In genomic region chrX:51892921-51893745, GRCh38 we compare ENCODE assay signal across 1 cellular context.
A peak's percentile ranks its signal among the peaks of the same experiment; 100 is the strongest.
TF ChIP-seq lines count a peak whose summit lies in the region.

Gene MAGED1 (plus strand): TSS chrX:51893623. CDS start chrX:51894305, 682 bp downstream.

TF ChIP-seq in GM12878, 131 proteins besides CTCF, POLR2A, EP300 and RAD21 (continued from another document):
- TF ChIP-seq ZBTB40 (IDR thresholded peaks at IDR 0.05; ENCODE audit: borderline replicate concordance) (no peak), POLR2AphosphoS2 (IDR thresholded peaks at IDR 0.05; ENCODE audit: low read depth, low read length) (0 out of 2 replicates have a peak, but pooled peaks have one; percentile 14), NRF1 (conservative IDR thresholded peaks at IDR 0.05; ENCODE audit: low read depth, low read length) (peak; percentile 64), SMAD1 (IDR thresholded peaks at IDR 0.05; ENCODE audit: low read depth, partially characterized antibody) (peak; percentile 35), SUPT20H (IDR thresholded peaks at IDR 0.05; ENCODE audit: borderline replicate concordance, control insufficient read depth, low read depth, low read length) (no peak), MYB (IDR thresholded peaks at IDR 0.05; ENCODE audit: borderline replicate concordance, low read depth, low read length) (no peak), TAF1 (IDR thresholded peaks at IDR 0.05; ENCODE audit: borderline replicate concordance, low read depth, low read length) (0 out of 2 replicates have a peak, but pooled peaks have one; percentile 28), RUNX3 (IDR thresholded peaks at IDR 0.05; ENCODE audit: low read length) (no peak), GATAD2B (conservative IDR thresholded peaks at IDR 0.05; ENCODE audit: low read depth) (no peak), ZNF274 (IDR thresholded peaks at IDR 0.05; ENCODE audit: insufficient read depth, insufficient read length) (no peak), USF1 (IDR thresholded peaks at IDR 0.05; ENCODE audit: borderline replicate concordance, extremely low read length, insufficient read depth, low read depth, low read length) (peak; percentile 57), SP1 (IDR thresholded peaks at IDR 0.05; ENCODE audit: low read depth, low read length) (peak; percentile 30), WRNIP1 (IDR thresholded peaks at IDR 0.05; ENCODE audit: borderline replicate concordance, low read depth, low read length) (no peak), CEBPZ (IDR thresholded peaks at IDR 0.05; ENCODE audit: low read depth, low read length) (no peak), CREB1 (IDR thresholded peaks at IDR 0.05; ENCODE audit: low read depth) (peak; percentile 29; the same call in 1 of the 2 replicates), EGR1 (IDR thresholded peaks at IDR 0.05; ENCODE audit: borderline replicate concordance in 1 of 2, low read depth in 2 of 2, low read length in 2 of 2) (0 out of 3 replicates have a peak, but pooled peaks of 1 of the 2 experiments have one; percentile 54), KDM1A (IDR thresholded peaks at IDR 0.05; ENCODE audit: borderline replicate concordance) (no peak), ZBED1 (IDR thresholded peaks at IDR 0.05; ENCODE audit: borderline replicate concordance) (no peak), RFX5 (IDR thresholded peaks at IDR 0.05; ENCODE audit: low read depth, low read length) (no peak), CHD1 (IDR thresholded peaks at IDR 0.05; ENCODE audit: low read depth, low read length) (no peak), IKZF1 (conservative IDR thresholded peaks at IDR 0.05) (no peak), TCF3 (IDR thresholded peaks at IDR 0.05; ENCODE audit: borderline replicate concordance, insufficient read depth, low read depth, low read length) (peak; percentile 4; the same call in 1 of the 2 replicates), E4F1 (IDR thresholded peaks at IDR 0.05; ENCODE audit: borderline replicate concordance, partially characterized antibody) (no peak), BHLHE40 (IDR thresholded peaks at IDR 0.05; ENCODE audit: borderline replicate concordance in 1 of 2, low read depth in 2 of 2, low read length in 1 of 2) (no peak; a peak in 1 of 4 replicates), KAT2A (conservative IDR thresholded peaks at IDR 0.05; ENCODE audit: control insufficient read depth, low read depth, low read length) (no peak), SIN3A (IDR thresholded peaks at IDR 0.05; ENCODE audit: low read depth, low read length) (0 out of 2 replicates have a peak, but pooled peaks have one; percentile 27)
